20 cellular contexts compared by ENCODE assay signal in the genomic region with DNA sequence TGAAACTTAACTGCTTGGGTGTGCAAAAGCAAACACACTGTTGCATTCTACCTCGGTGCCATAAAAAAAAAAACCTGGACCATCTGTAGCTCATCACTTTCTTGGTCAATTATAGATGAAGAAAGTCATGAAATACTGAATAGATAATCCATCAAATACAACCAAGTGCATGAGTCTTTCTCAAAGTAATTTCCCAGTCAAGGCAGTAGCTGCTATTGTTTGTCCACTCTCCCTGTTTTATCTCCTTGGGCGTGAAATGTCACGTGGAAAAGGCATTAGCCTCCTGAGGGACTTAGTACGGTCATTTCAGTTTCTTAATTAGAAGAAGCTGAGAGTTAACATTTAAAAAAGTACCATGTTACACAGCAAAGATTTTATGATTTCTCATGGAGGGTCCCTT.
"Had no signal": no experiment of that assay in that cellular context is flagged by ENCODE, and none has a peak within 500 bp of the region (broad histone marks: within the 10 kb centered on the region; RNA-seq: fewer than 3 reads in every experiment).

No MANE protein-coding gene starts in this region.

- H3K4me1 Mint-ChIP-seq: naive B cell; stimulated activated effector memory CD8-positive, alpha-beta T cell treated with anti-CD3 and anti-CD28 coated beads, Interleukin-12 subunit alpha, Interleukin-12 subunit beta, amount 100 ng/mL, for 72 hours had no signal

- H3K4me1 ChIP-seq: gastrocnemius medialis, left ventricle myocardium inferior, lower lobe of right lung, pancreas, prostate gland, right lobe of liver, suprapubic skin, thyroid gland had no signal

- H3K9me3 ChIP-seq: gastrocnemius medialis, left ventricle myocardium inferior, lower lobe of right lung, pancreas, prostate gland, right lobe of liver, suprapubic skin, thyroid gland had no signal

- H3K27ac Mint-ChIP-seq: naive B cell; nephron; stimulated activated effector memory CD8-positive, alpha-beta T cell treated with anti-CD3 and anti-CD28 coated beads, Interleukin-12 subunit alpha, Interleukin-12 subunit beta, amount 100 ng/mL, for 72 hours; type B pancreatic cell had no signal

- H3K9me3 Mint-ChIP-seq: nephron, type B pancreatic cell had no signal

- H3K27me3 Mint-ChIP-seq: naive B cell, type B pancreatic cell had no signal

- H3K4me3 ChIP-seq: gastrocnemius medialis, left ventricle myocardium inferior, lower lobe of right lung, pancreas, prostate gland, right lobe of liver, suprapubic skin, thyroid gland had no signal

- H3K36me3 ChIP-seq: gastrocnemius medialis, left ventricle myocardium inferior, lower lobe of right lung, pancreas, prostate gland, right lobe of liver, suprapubic skin, thyroid gland had no signal

- H3K27ac ChIP-seq: gastrocnemius medialis, left ventricle myocardium inferior, lower lobe of right lung, pancreas, prostate gland, right lobe of liver, suprapubic skin, thyroid gland had no signal

- H3K4me3 Mint-ChIP-seq: naive B cell; nephron; stimulated activated effector memory CD8-positive, alpha-beta T cell treated with anti-CD3 and anti-CD28 coated beads, Interleukin-12 subunit alpha, Interleukin-12 subunit beta, amount 100 ng/mL, for 72 hours; type B pancreatic cell had no signal

- DNase-seq: effector memory CD4-positive, alpha-beta T cell; gastrocnemius medialis; kidney; left cardiac atrium; left ventricle myocardium inferior; lower lobe of right lung; mesenchymal stem cell; naive B cell; occipital lobe; pancreas; right lobe of liver; stimulated activated CD4-positive, alpha-beta T cell treated with anti-CD3 and anti-CD28 coated beads, Interleukin-4, amount 100 ng/mL, for 1 hour; stimulated activated CD8-positive, alpha-beta memory T cell treated with anti-CD3 and anti-CD28 coated beads, Interleukin-4, amount 100 ng/mL, for 48 hours; stimulated activated naive CD8-positive, alpha-beta T cell treated with anti-CD3 and anti-CD28 coated beads, Interleukin-15, Interleukin-2, amounts not matched to agents 100 U/mL and 50 U/mL, for 24 hours; thyroid gland had no signal

- H3K27me3 ChIP-seq: gastrocnemius medialis, pancreas, right lobe of liver, suprapubic skin, thyroid gland had no signal

- H3K36me3 Mint-ChIP-seq: naive B cell; stimulated activated effector memory CD8-positive, alpha-beta T cell treated with anti-CD3 and anti-CD28 coated beads, Interleukin-12 subunit alpha, Interleukin-12 subunit beta, amount 100 ng/mL, for 72 hours; type B pancreatic cell had no signal
